ENCODE assay signal across 19 cellular contexts in the genomic region with DNA sequence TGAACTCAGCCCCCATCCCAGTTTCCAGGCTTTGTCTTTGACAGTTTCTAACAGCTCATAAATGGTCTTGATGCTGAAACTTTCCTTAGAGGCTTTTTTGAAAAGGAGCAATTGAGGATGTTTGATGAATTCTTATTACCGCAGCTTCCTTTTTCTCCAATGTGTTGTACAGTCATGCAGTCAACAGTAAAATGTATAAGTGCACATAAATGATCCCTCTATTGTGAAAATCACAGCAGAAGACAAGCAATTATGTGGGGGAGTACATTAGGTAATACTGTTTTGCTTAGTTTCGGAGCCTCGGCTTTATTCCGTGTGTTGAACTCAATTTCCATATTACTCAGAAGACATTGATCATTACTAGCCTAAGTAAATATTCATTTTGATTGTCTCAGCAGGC.
DNase-seq lines count a peak whose midpoint lies in the region; ATAC-seq lines count a peak whose summit lies in the region.
"Had no signal": no experiment of that assay in that cellular context is flagged by ENCODE, and none has a peak within 500 bp of the region (broad histone marks: within the 10 kb centered on the region; RNA-seq: fewer than 3 reads in every experiment).

No MANE protein-coding gene starts in this region.

- no peak for ATAC-seq in HG03045 (IDR thresholded peaks at IDR 0.05; ENCODE audit: unreplicated experiment)
- ATAC-seq: CD8-positive, alpha-beta T cell; GM12878; HCT116; HepG2 had no signal

- DNase-seq in NCI-H2081 (lab: John Stamatoyannopoulos, UW): peak; percentile 10 to 53
- DNase-seq in NCI-H2081 treated with DMSO at 0.1 percent for 48 hours (lab: John Stamatoyannopoulos, UW): no peak
- DNase-seq in NCI-H2227 (lab: John Stamatoyannopoulos, UW; ENCODE audit: unreplicated experiment): peak; percentile 18
- peak; percentile 84 for DNase-seq in NCI-H748 treated with DMSO at 0.1 percent for 48 hours (lab: John Stamatoyannopoulos, UW)
- DNase-seq in stimulated activated CD4-positive, alpha-beta T cell treated with anti-CD3 and anti-CD28 coated beads, Interleukin-4, amount 100 ng/mL, for 1 hour: no peak
- DNase-seq in cerebellar cortex (ENCODE audit: low spot score): no peak
- DNase-seq in ureter (ENCODE audit: low spot score): no peak
- DNase-seq: CD8-positive, alpha-beta T cell; DMS 273 treated with DMSO at 0.1 percent for 48 hours; DMS53; DND-41; EL; GOT3; H7; HFFc6 had no signal

Comparison
In these comparisons a context has a peak if more than half of its experiments do, and no peak if none do; other contexts are left out.
1. DNase-seq: peak in NCI-H2081 (2 of 2), NCI-H2227 (single experiment) and NCI-H748 treated with DMSO at 0.1 percent for 48 hours (single experiment); none in NCI-H2081 treated with DMSO at 0.1 percent for 48 hours (single experiment), stimulated activated CD4-positive, alpha-beta T cell treated with anti-CD3 and anti-CD28 coated beads, Interleukin-4, amount 100 ng/mL, for 1 hour (single experiment), cerebellar cortex (single experiment) and ureter (single experiment).